In genomic region chr1:219825355-219825754, GRCh38 we compare ENCODE assay signal across 1 cellular context.
TF ChIP-seq lines count a peak whose summit lies in the region.

No MANE protein-coding gene starts in this region.

TF ChIP-seq in HEK293, 187 proteins besides CTCF, POLR2A, EP300 and RAD21 (continued from another document):
- no peak for TF ChIP-seq ZNF518A (tag by site-specific recombination; conservative IDR thresholded peaks at IDR 0.05; ENCODE audit: low read depth)
- no peak for TF ChIP-seq ZNF488 (tag by site-specific recombination; IDR thresholded peaks at IDR 0.05)
- TF ChIP-seq ZNF548 (tag by site-specific recombination; IDR thresholded peaks at IDR 0.05) = no peak
